6 cellular contexts compared by ENCODE assay signal in genomic region chr10:121316432-121316831, GRCh38.
"Had no signal": no experiment of that assay in that cellular context is flagged by ENCODE, and none has a peak within 500 bp of the region (broad histone marks: within the 10 kb centered on the region; RNA-seq: fewer than 3 reads in every experiment).

No MANE protein-coding gene starts in this region.

- H3K4me3 ChIP-seq: K562 had no signal

- ATAC-seq: HepG2, K562 had no signal

- DNase-seq: IMR-90, KBM-7, KG1 had no signal

- H3K27ac ChIP-seq: HL-60 had no signal
